8 cellular contexts compared by ENCODE assay signal in the genomic region with DNA sequence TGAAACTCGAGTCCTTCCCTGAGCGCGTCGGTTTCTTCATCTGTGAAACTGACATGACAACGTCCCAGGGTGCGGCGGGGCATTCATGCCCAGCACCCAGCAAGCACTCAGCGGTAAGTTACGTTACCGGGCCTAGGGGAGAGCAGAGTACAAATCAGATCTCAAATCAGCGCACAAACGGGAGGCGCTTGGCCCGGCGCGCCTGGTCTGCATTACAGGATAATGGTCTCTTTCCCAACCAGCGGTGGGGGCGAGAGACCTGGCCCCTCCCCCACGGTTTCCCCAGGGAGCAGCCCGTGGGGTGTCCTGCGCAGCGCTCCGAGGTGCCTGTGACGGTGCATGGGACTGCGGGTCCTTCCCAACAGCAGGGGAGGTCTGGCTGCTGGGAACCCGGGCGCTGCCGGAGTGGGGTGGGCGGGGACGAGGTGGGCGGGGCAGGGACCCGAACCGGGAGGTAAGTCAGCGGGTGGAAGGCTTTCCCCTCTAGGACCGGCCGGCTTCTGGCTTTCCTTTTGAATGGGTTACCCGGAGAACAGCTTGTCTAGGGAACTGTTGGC. TPM values are rescaled to one million over a fixed set of nuclear protein-coding genes. Genes with fewer than 3 reads are reported as not detected.
DNase-seq lines count a peak whose midpoint lies in the region; ATAC-seq and TF ChIP-seq lines count a peak whose summit lies in the region.

No MANE protein-coding gene starts in this region.

- no peaks in the 10 kb centered on the region for H3K36me3 Mint-ChIP-seq in activated B cell treated with CpG ODN at 0.5 μM for 24 hours (ENCODE audit: low read depth)

- in situ Hi-C loops in gastrocnemius medialis (cut with MboI; ENCODE audit: low sequenced_read_pairs in 4 of 4) = loop anchor here in 2 of 4 donors (5.0 to 10.0 kb wide), 2 partner anchors 118 to 120 kb away; no protein-coding TSS in a partner anchor

- no peaks in the 10 kb centered on the region for H3K9me3 Mint-ChIP-seq in activated B cell treated with CpG ODN at 0.5 μM for 24 hours

- ATAC-seq in activated B cell treated with CpG ODN at 0.5 μM for 24 hours (ENCODE audit: low read depth) (no peak), right cardiac atrium (no peak), gastrocnemius medialis (no peak)
- no peak for ATAC-seq in activated CD4-positive, CD25-positive, alpha-beta regulatory T cell treated with anti-CD3 and anti-CD28 coated beads, Interleukin-2, amount 50 U/mL, for 24 hours

- H3K27me3 ChIP-seq in right cardiac atrium (ENCODE audit: control insufficient read depth, insufficient read depth) (no peaks in the 10 kb centered on the region), gastrocnemius medialis (peaks cover 7 to 26% (median 22%) of the 10 kb centered on the region in 3 donors)

- no peak for TF ChIP-seq POLR2A in gastrocnemius medialis (IDR thresholded peaks at IDR 0.05)

- DNase-seq in DMS 273 (lab: John Stamatoyannopoulos, UW; ENCODE audit: unreplicated experiment) (peak; percentile 55), DMS 273 treated with DMSO at 0.1 percent for 48 hours (lab: John Stamatoyannopoulos, UW) (no peak), activated B cell treated with CpG ODN at 0.5 μM for 24 hours (no peak), right cardiac atrium (peak; percentile 37 to 71 (median 68)), gastrocnemius medialis (no peak), NCI-H226 (no peak), DMS153 (lab: John Stamatoyannopoulos, UW) (no peak)

- WGBS in right cardiac atrium = 7% methylated on average over 37 of the region's 37 CpGs

- H3K4me1 Mint-ChIP-seq in activated B cell treated with CpG ODN at 0.5 μM for 24 hours = peaks cover 23% of the 10 kb centered on the region

- CTCF ChIA-PET in activated B cell treated with CpG ODN at 0.5 μM for 24 hours (lab: Charles Lee) = interaction anchor here (0.6 kb wide), 1 partner anchor 26 kb away, joined by 3 read pairs; no protein-coding TSS in a partner anchor

- peaks cover 34% of the 10 kb centered on the region for H3K27me3 Mint-ChIP-seq in activated B cell treated with CpG ODN at 0.5 μM for 24 hours

- H3K27ac ChIP-seq in right cardiac atrium (ENCODE audit: low read length) = no peak overlapping the region
- H3K27ac ChIP-seq in gastrocnemius medialis = peak overlapping the region in 2 of 4 donors; percentile 43 to 51

- H3K4me1 ChIP-seq in right cardiac atrium (ENCODE audit: control insufficient read depth, insufficient read depth, low read length) (no peaks in the 10 kb centered on the region), gastrocnemius medialis (peaks cover 0 to 14% of the 10 kb centered on the region in 2 donors)

- intact Hi-C loops in activated B cell treated with CpG ODN at 0.5 μM for 24 hours (cut with micrococcal nuclease) (no loop called here), right cardiac atrium (cut with DNase I) (loop anchor here in 3 of 4 donors (5.0 to 10.0 kb wide), 2 partner anchors 118 to 150 kb away; no protein-coding TSS in a partner anchor), gastrocnemius medialis (cut with DNase I; ENCODE audit: low total_unique reads) (loop anchor here (10.0 kb wide), 1 partner anchor 150 kb away; no protein-coding TSS in a partner anchor)

- H3K27ac Mint-ChIP-seq in activated B cell treated with CpG ODN at 0.5 μM for 24 hours = no peak overlapping the region

- POLR2A ChIA-PET in activated B cell treated with CpG ODN at 0.5 μM for 24 hours (lab: Charles Lee) = no interaction called here

- TF ChIP-seq CTCF in activated B cell treated with CpG ODN at 0.5 μM for 24 hours (IDR thresholded peaks at IDR 0.05) (no peak), gastrocnemius medialis (IDR thresholded peaks at IDR 0.05 in 4 of 5, conservative IDR thresholded peaks at IDR 0.05 in 1 of 5) (no peak)

- peak overlapping the region; percentile 44 for H3K4me3 Mint-ChIP-seq in activated B cell treated with CpG ODN at 0.5 μM for 24 hours

- H3K9me3 ChIP-seq in right cardiac atrium (ENCODE audit: control insufficient read depth, low read length) = no peaks in the 10 kb centered on the region
- H3K9me3 ChIP-seq in gastrocnemius medialis = no peaks in the 10 kb centered on the region

- H3K4me3 ChIP-seq in right cardiac atrium (ENCODE audit: low read length) (peak overlapping the region; percentile 58), gastrocnemius medialis (peak overlapping the region; percentile 56 to 60 (median 58))

- H3K36me3 ChIP-seq in gastrocnemius medialis = no peaks in the 10 kb centered on the region

RNA-seq across cellular contexts. Expression of gene TMEM51, which starts 1.0 kb away (rescaled TPM):
- total RNA-seq in activated B cell treated with CpG ODN at 0.5 μM for 24 hours = not detected in 2 replicates
- 1 to 10 TPM; 3.7 to 5.4 (median 4.6) TPM for total RNA-seq in right cardiac atrium
- polyA plus RNA-seq in right cardiac atrium = 4.3 TPM
- 1 to 10 TPM in 2 of 4 donors, under 1 TPM in 1, not detected in 1; 0.73 to 2.7 (median 1.8) TPM for total RNA-seq in gastrocnemius medialis

Comparison
In these comparisons a context has a peak if more than half of its experiments do, and no peak if none do; other contexts are left out.
1. DNase-seq: peak in DMS 273 (single experiment) and right cardiac atrium (3 of 3); none in DMS 273 treated with DMSO at 0.1 percent for 48 hours (single experiment), activated B cell treated with CpG ODN at 0.5 μM for 24 hours (single experiment), gastrocnemius medialis (0 of 2), NCI-H226 (single experiment) and DMS153 (single experiment).